ENCODE assay signal across 10 cellular contexts in the genomic region with DNA sequence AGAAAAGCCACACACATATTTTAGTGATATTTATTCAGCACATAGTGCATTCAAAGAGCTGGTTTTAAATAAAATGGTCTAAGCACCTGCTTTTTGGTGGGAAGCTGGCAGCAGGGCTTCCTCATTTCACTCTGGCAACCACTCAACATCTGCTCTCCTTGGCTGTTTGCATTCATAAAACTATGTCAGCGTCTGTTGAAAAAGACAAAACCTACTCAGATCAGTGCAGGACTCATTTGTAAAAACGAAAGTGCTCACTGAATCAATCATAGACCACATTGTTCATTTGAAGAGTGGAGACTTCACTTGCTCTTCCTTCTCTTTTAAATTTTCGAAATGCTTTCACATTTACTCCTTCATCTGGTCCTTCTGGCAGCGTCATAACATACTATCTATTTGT.
DNase-seq lines count a peak whose midpoint lies in the region; ATAC-seq and TF ChIP-seq lines count a peak whose summit lies in the region.
"Had no signal": no experiment of that assay in that cellular context is flagged by ENCODE, and none has a peak within 500 bp of the region (broad histone marks: within the 10 kb centered on the region; RNA-seq: fewer than 3 reads in every experiment).

No MANE protein-coding gene starts in this region.

- intact Hi-C loops in natural killer cell (cut with micrococcal nuclease) = no loop called here
- intact Hi-C loops in testis (cut with DNase I; ENCODE audit: low total_unique reads) = no loop called here

- H3K27me3 ChIP-seq in testis = no peaks in the 10 kb centered on the region
- H3K27me3 ChIP-seq: heart right ventricle had no signal

- H3K4me1 ChIP-seq in testis = no peaks in the 10 kb centered on the region
- H3K4me1 ChIP-seq: heart right ventricle had no signal

- no peaks in the 10 kb centered on the region for H3K36me3 Mint-ChIP-seq in natural killer cell treated with Interleukin-12 subunit alpha and Interleukin-12 subunit beta and Interleukin-15 and Interleukin-18, amount 100 ng/mL, for 72 hours
- no peaks in the 10 kb centered on the region for H3K36me3 Mint-ChIP-seq in natural killer cell
- H3K36me3 Mint-ChIP-seq in glutamatergic neuron (ENCODE audit: unreplicated experiment) = no peaks in the 10 kb centered on the region
- H3K36me3 Mint-ChIP-seq in chondrocyte (ENCODE audit: low read depth) = no peaks in the 10 kb centered on the region
- H3K36me3 Mint-ChIP-seq: CD14-positive monocyte had no signal

- H3K27ac Mint-ChIP-seq in natural killer cell treated with Interleukin-12 subunit alpha and Interleukin-12 subunit beta and Interleukin-15 and Interleukin-18, amount 100 ng/mL, for 72 hours = peak overlapping the region in 1 of 2 donors; percentile 1
- H3K27ac Mint-ChIP-seq in natural killer cell (no peak overlapping the region), glutamatergic neuron (ENCODE audit: unreplicated experiment) (no peak overlapping the region), chondrocyte (ENCODE audit: unreplicated experiment) (no peak overlapping the region)
- H3K27ac Mint-ChIP-seq: CD14-positive monocyte had no signal

- no peak for TF ChIP-seq POLR2A in testis (IDR thresholded peaks at IDR 0.05)

- no peak for DNase-seq in natural killer cell treated with Interleukin-12 subunit alpha and Interleukin-12 subunit beta and Interleukin-15 and Interleukin-18, amount 100 ng/mL, for 72 hours (ENCODE audit: low spot score)
- DNase-seq in natural killer cell (no peak), RWPE1 (ENCODE audit: low spot score) (no peak), glutamatergic neuron (no peak), chondrocyte (ENCODE audit: low spot score) (no peak), testis (no peak)
- DNase-seq: heart right ventricle had no signal

- H3K27ac ChIP-seq in RWPE1 = no peak overlapping the region
- no peak overlapping the region for H3K27ac ChIP-seq in testis
- H3K27ac ChIP-seq: heart right ventricle had no signal

- no peaks in the 10 kb centered on the region for H3K36me3 ChIP-seq in testis (ENCODE audit: low read depth, missing control alignments)
- H3K36me3 ChIP-seq: heart right ventricle had no signal

- TF ChIP-seq CTCF in natural killer cell (IDR thresholded peaks at IDR 0.05) (no peak), RWPE1 (conservative IDR thresholded peaks at IDR 0.05; ENCODE audit: low read depth) (no peak), glutamatergic neuron (IDR thresholded peaks at IDR 0.05; ENCODE audit: partially characterized antibody, unreplicated experiment) (no peak), chondrocyte (IDR thresholded peaks at IDR 0.05) (no peak), testis (IDR thresholded peaks at IDR 0.05) (no peak)

- peak overlapping the region; percentile 52 for H3K4me3 Mint-ChIP-seq in natural killer cell treated with Interleukin-12 subunit alpha and Interleukin-12 subunit beta and Interleukin-15 and Interleukin-18, amount 100 ng/mL, for 72 hours
- H3K4me3 Mint-ChIP-seq in natural killer cell (no peak overlapping the region), glutamatergic neuron (ENCODE audit: unreplicated experiment) (no peak overlapping the region), chondrocyte (ENCODE audit: unreplicated experiment) (no peak overlapping the region)
- H3K4me3 Mint-ChIP-seq: CD14-positive monocyte had no signal

- H3K4me3 ChIP-seq in testis = no peak overlapping the region
- H3K4me3 ChIP-seq: heart right ventricle had no signal

- CTCF ChIA-PET in RWPE1 (lab: Yijun Ruan, JAX) = no interaction called here

- no peaks in the 10 kb centered on the region for H3K9me3 ChIP-seq in testis
- H3K9me3 ChIP-seq: heart right ventricle had no signal

- H3K27me3 Mint-ChIP-seq in natural killer cell treated with Interleukin-12 subunit alpha and Interleukin-12 subunit beta and Interleukin-15 and Interleukin-18, amount 100 ng/mL, for 72 hours = no peaks in the 10 kb centered on the region
- no peaks in the 10 kb centered on the region for H3K27me3 Mint-ChIP-seq in natural killer cell (ENCODE audit: low read depth in 2 of 2)
- H3K27me3 Mint-ChIP-seq in glutamatergic neuron (ENCODE audit: unreplicated experiment) = no peaks in the 10 kb centered on the region
- H3K27me3 Mint-ChIP-seq in chondrocyte (ENCODE audit: low read depth) = no peaks in the 10 kb centered on the region

- POLR2A ChIA-PET in RWPE1 (lab: Yijun Ruan, JAX; ENCODE audit: low non-redundant PET) = no interaction called here

- H3K4me1 Mint-ChIP-seq in natural killer cell treated with Interleukin-12 subunit alpha and Interleukin-12 subunit beta and Interleukin-15 and Interleukin-18, amount 100 ng/mL, for 72 hours (ENCODE audit: low read depth in 2 of 2) = peaks cover 25 to 37% of the 10 kb centered on the region in 2 donors
- peaks cover 27 to 32% of the 10 kb centered on the region in 2 donors for H3K4me1 Mint-ChIP-seq in natural killer cell
- peaks cover 30% of the 10 kb centered on the region for H3K4me1 Mint-ChIP-seq in glutamatergic neuron (ENCODE audit: low read depth, unreplicated experiment)
- H3K4me1 Mint-ChIP-seq in chondrocyte (ENCODE audit: low read depth) = peaks cover 14% of the 10 kb centered on the region
- H3K4me1 Mint-ChIP-seq: CD14-positive monocyte had no signal

- 90 to 93% methylated on average over 4 of the region's 4 CpGs for WGBS in testis, 2 donors

- H3K9me3 Mint-ChIP-seq in natural killer cell treated with Interleukin-12 subunit alpha and Interleukin-12 subunit beta and Interleukin-15 and Interleukin-18, amount 100 ng/mL, for 72 hours = no peaks in the 10 kb centered on the region
- H3K9me3 Mint-ChIP-seq in natural killer cell (no peaks in the 10 kb centered on the region), glutamatergic neuron (ENCODE audit: unreplicated experiment) (peaks cover 2% of the 10 kb centered on the region), chondrocyte (ENCODE audit: low read depth) (no peaks in the 10 kb centered on the region)

- peak; percentile 81 to 84 for ATAC-seq in natural killer cell treated with Interleukin-12 subunit alpha and Interleukin-12 subunit beta and Interleukin-15 and Interleukin-18, amount 100 ng/mL, for 72 hours
- ATAC-seq in natural killer cell (no peak), HG02571 (IDR thresholded peaks at IDR 0.05; ENCODE audit: unreplicated experiment) (peak; percentile 92), HG03521 (IDR thresholded peaks at IDR 0.05; ENCODE audit: unreplicated experiment) (peak; percentile 89)

Comparison
In these comparisons a context has a peak if more than half of its experiments do, and no peak if none do; other contexts are left out.
1. ATAC-seq: peak in natural killer cell treated with Interleukin-12 subunit alpha and Interleukin-12 subunit beta and Interleukin-15 and Interleukin-18, amount 100 ng/mL, for 72 hours (2 of 2), HG02571 (single experiment) and HG03521 (single experiment); none in natural killer cell (0 of 3).